18 cellular contexts compared by ENCODE assay signal in genomic region chr12:79203103-79203502, GRCh38.
DNase-seq lines count a peak whose midpoint lies in the region; ATAC-seq and TF ChIP-seq lines count a peak whose summit lies in the region.
"Had no signal": no experiment of that assay in that cellular context is flagged by ENCODE, and none has a peak within 500 bp of the region (broad histone marks: within the 10 kb centered on the region; RNA-seq: fewer than 3 reads in every experiment).

No MANE protein-coding gene starts in this region.

- H3K27ac Mint-ChIP-seq in HFFc6: no peak overlapping the region
- H3K27ac Mint-ChIP-seq: CD4-positive, alpha-beta T cell had no signal

- H3K4me3 ChIP-seq in Panc1 (ENCODE audit: low read depth in 2 of 2, low read length in 2 of 2) (peak overlapping the region in 1 of 2 experiments; percentile 3; a peak in 1 of 4 replicates), fibroblast of pulmonary artery (replicated peaks; ENCODE audit: low read depth, low read length) (peak overlapping the region; percentile 10)

- TF ChIP-seq CTCF in Panc1 (IDR thresholded peaks at IDR 0.05) (no peak), fibroblast of pulmonary artery (IDR thresholded peaks at IDR 0.05; ENCODE audit: low read length, missing control alignments) (no peak), HFFc6 (IDR thresholded peaks at IDR 0.05) (no peak)

- no peak overlapping the region for H3K4me3 Mint-ChIP-seq in HFFc6
- H3K4me3 Mint-ChIP-seq: CD4-positive, alpha-beta T cell had no signal

- BruUV-seq in Panc1 (replicated peaks; lab: Mats Ljungman, UMichigan): no TSS peak

- H3K36me3 Mint-ChIP-seq in HFFc6 (ENCODE audit: low read depth): no peaks in the 10 kb centered on the region

- no peaks in the 10 kb centered on the region for H3K4me1 ChIP-seq in Panc1 (ENCODE audit: control insufficient read depth, insufficient read depth, low read length)

- CTCF ChIA-PET in Panc1 (lab: Charles Lee): interaction anchor here (0.5 kb wide), 1 partner anchor 1926 kb away, joined by 4 read pairs; no protein-coding TSS in a partner anchor

- H3K27ac ChIP-seq in Panc1 (ENCODE audit: low read length): no peak overlapping the region

- intact Hi-C loops in Panc1 (cut with micrococcal nuclease; ENCODE audit: unreplicated experiment): no loop called here

- no peaks in the 10 kb centered on the region for H3K27me3 Mint-ChIP-seq in HFFc6 (ENCODE audit: insufficient read depth)
- H3K27me3 Mint-ChIP-seq: CD4-positive, alpha-beta T cell had no signal

- in situ Hi-C loops in Panc1 (cut with HindIII; ENCODE audit: low pct_unique_long_range_greater_than_20kb, low sequenced_read_pairs): no loop called here

- peak; percentile 16 for DNase-seq in NCI-H2029 (lab: John Stamatoyannopoulos, UW)
- DNase-seq in NCI-H2029 treated with DMSO at 0.1 percent for 48 hours (lab: John Stamatoyannopoulos, UW): no peak
- peak; percentile 20 for DNase-seq in HT1080 (ENCODE audit: low read depth)
- DNase-seq in Panc1 (ENCODE audit: low read depth, low spot score): no peak
- DNase-seq in fibroblast of pulmonary artery (ENCODE audit: low read depth): no peak
- DNase-seq in A172 (ENCODE audit: low spot score): no peak
- DNase-seq in HFFc6: no peak
- DNase-seq: CD4-positive, alpha-beta T cell; COR-L47; DMS 273 treated with DMSO at 0.1 percent for 48 hours; DMS79 treated with DMSO at 0.1 percent for 48 hours; KG1; NCI-H1105 treated with DMSO at 0.1 percent for 48 hours; NCI-H524 treated with DMSO at 0.1 percent for 48 hours; PC-3; SIG-M5; SK-N-SH had no signal

- H3K36me3 ChIP-seq in Panc1 (ENCODE audit: control insufficient read depth, insufficient read depth, low read length): no peaks in the 10 kb centered on the region

- H3K27me3 ChIP-seq in Panc1 (ENCODE audit: control insufficient read depth, insufficient read depth, low read length): no peaks in the 10 kb centered on the region

- ATAC-seq in Panc1: 0 out of 2 replicates have a peak, but pooled peaks have one; percentile 71
- ATAC-seq in esophagus mucosa: no peak

- no peaks in the 10 kb centered on the region for H3K9me3 ChIP-seq in Panc1 (ENCODE audit: control insufficient read depth, insufficient read depth, low read depth, low read length)
- H3K9me3 ChIP-seq: SK-N-SH had no signal

- POLR2A ChIA-PET in Panc1 (lab: Charles Lee): no interaction called here

- peaks cover 6% of the 10 kb centered on the region; the same call in 1 of the 2 replicates for H3K4me1 Mint-ChIP-seq in HFFc6 (ENCODE audit: low read depth)

- H3K9me3 Mint-ChIP-seq in HFFc6: no peaks in the 10 kb centered on the region

Comparison
In these comparisons a context has a peak if more than half of its experiments do, and no peak if none do; other contexts are left out.
1. DNase-seq: peak in NCI-H2029 (single experiment) and HT1080 (single experiment); none in NCI-H2029 treated with DMSO at 0.1 percent for 48 hours (single experiment), Panc1 (single experiment), fibroblast of pulmonary artery (single experiment), A172 (single experiment) and HFFc6 (single experiment).